ENCODE assay signal across 8 cellular contexts in the genomic region with DNA sequence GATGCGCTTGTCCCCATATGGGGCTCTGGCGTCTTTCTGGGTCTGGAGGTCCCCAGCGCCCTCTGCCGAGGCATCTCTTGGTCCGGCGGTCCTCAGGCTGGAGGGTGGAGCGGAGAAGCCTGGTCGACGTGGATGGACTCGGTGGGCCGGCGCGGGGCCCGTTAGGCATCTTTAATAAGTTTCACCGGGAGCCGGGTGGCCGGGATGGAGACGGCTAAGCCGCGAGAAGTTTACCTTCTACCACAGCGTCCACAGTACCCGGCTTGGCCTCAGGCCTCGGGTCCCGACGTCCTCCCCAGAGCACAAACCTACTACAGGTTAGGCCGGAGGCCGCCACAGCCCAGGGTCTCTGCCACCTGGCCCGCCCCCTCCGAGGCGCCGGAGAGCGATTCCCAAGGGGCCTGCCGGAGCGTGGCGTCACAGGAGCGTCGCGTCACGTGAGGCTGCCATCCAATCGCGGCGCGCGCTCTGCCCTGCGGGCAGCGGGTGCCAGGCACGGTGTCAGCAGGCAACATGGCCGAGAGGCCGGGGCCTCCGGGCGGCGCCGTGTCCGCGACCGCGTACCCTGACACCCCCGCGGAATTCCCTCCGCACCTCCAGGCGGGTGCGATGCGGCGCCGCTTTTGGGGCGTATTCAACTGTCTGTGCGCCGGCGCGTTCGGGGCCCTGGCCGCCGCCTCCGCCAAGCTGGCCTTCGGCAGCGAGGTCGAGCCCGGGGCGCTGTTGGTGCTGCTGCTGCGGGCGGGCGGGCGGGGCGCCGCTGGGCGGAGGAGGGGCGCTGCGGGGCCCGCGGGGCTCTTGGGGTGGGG. TPM values are rescaled to one million over a fixed set of nuclear protein-coding genes. Genes with fewer than 3 reads are reported as not detected.
A peak's percentile ranks its signal among the peaks of the same experiment; 100 is the strongest.
DNase-seq lines count a peak whose midpoint lies in the region; ATAC-seq and TF ChIP-seq lines count a peak whose summit lies in the region.

Gene TMEM42 (plus strand): TSS at position 501 of the 809 bp plus-strand sequence. CDS start 13 bp downstream, at position 514.

- peaks cover 32% of the 10 kb centered on the region for H3K4me1 Mint-ChIP-seq in activated CD4-positive, alpha-beta T cell treated with anti-CD3 and anti-CD28 coated beads, Interleukin-2, amount 10 ng/mL, durations not matched to agents 24 days and 14 days

- TF ChIP-seq CTCF in AG09309 (IDR thresholded peaks at IDR 0.05; ENCODE audit: control insufficient read depth, insufficient read depth, low read depth, low read length, missing control alignments) (peak; percentile 56), coronary artery (IDR thresholded peaks at IDR 0.05) (no peak)

- peak within 1 kb of the TSS; percentile 90 for H3K4me3 Mint-ChIP-seq in activated CD4-positive, alpha-beta T cell treated with anti-CD3 and anti-CD28 coated beads, Interleukin-2, amount 10 ng/mL, durations not matched to agents 24 days and 14 days

- H3K4me3 ChIP-seq in AG09309 (ENCODE audit: control insufficient read depth, low read depth, low read length) = peak within 1 kb of the TSS; percentile 82
- peak within 1 kb of the TSS; percentile 81 for H3K4me3 ChIP-seq in coronary artery

- no peaks in the 10 kb centered on the region for H3K27me3 Mint-ChIP-seq in activated CD4-positive, alpha-beta T cell treated with anti-CD3 and anti-CD28 coated beads, Interleukin-2, amount 10 ng/mL, durations not matched to agents 24 days and 14 days

- DNase-seq in AG09309 (ENCODE audit: low read depth) = peak; percentile 57
- DNase-seq in NCI-H460 (ENCODE audit: extremely low read depth, low read depth) = peak; percentile 79
- peak; percentile 97 for DNase-seq in activated CD4-positive, alpha-beta T cell treated with anti-CD3 and anti-CD28 coated beads, Interleukin-2, amount 10 ng/mL, durations not matched to agents 24 days and 14 days
- DNase-seq in coronary artery (ENCODE audit: low spot score) = peak; percentile 92
- peak; percentile 89 to 92 for DNase-seq in left colon
- peak; percentile 86 for DNase-seq in stimulated activated CD4-positive, alpha-beta T cell treated with anti-CD3 and anti-CD28 coated beads, Interleukin-1b, Interleukin-23, amount 100 ng/mL, for 48 hours

- peak within 1 kb of the TSS; percentile 91 for H3K27ac Mint-ChIP-seq in activated CD4-positive, alpha-beta T cell treated with anti-CD3 and anti-CD28 coated beads, Interleukin-2, amount 10 ng/mL, durations not matched to agents 24 days and 14 days

- H3K27ac ChIP-seq in coronary artery = peak within 1 kb of the TSS; percentile 89 to 92

- ATAC-seq in GM18870 (IDR thresholded peaks at IDR 0.05; ENCODE audit: unreplicated experiment) (peak; percentile 84), HG03135 (IDR thresholded peaks at IDR 0.05; ENCODE audit: unreplicated experiment) (peak; percentile 92), left colon (peak; percentile 99)

- no peaks in the 10 kb centered on the region for H3K9me3 Mint-ChIP-seq in activated CD4-positive, alpha-beta T cell treated with anti-CD3 and anti-CD28 coated beads, Interleukin-2, amount 10 ng/mL, durations not matched to agents 24 days and 14 days

- intact Hi-C loops in activated CD4-positive, alpha-beta T cell treated with anti-CD3 and anti-CD28 coated beads, Interleukin-2, amount 10 ng/mL, durations not matched to agents 24 days and 14 days (cut with micrococcal nuclease) = loop anchor here (1.0 to 5.0 kb wide), 4 partner anchors 100 to 524 kb away; partner anchors contain the start of genes EXOSC7, KIAA1143, KIF15 and TCAIM
- intact Hi-C loops in left colon (cut with DNase I, micrococcal nuclease) = no loop called here

- peaks cover 14% of the 10 kb centered on the region for H3K36me3 Mint-ChIP-seq in activated CD4-positive, alpha-beta T cell treated with anti-CD3 and anti-CD28 coated beads, Interleukin-2, amount 10 ng/mL, durations not matched to agents 24 days and 14 days (ENCODE audit: low read depth)

RNA-seq across cellular contexts. Expression of gene TMEM42, which starts in this region (rescaled TPM):
- total RNA-seq in NCI-H460 (2014; rRNA removed; shearing (Covaris generic)) = 17.0 and 17.2 TPM in 2 replicates
- polyA plus RNA-seq in NCI-H460 (2014; cell fraction: nucleus; rRNA removed) = 26.8 and 28.7 TPM in 2 replicates
- 11.6 and 13.0 TPM in 2 replicates for total RNA-seq in activated CD4-positive, alpha-beta T cell treated with anti-CD3 and anti-CD28 coated beads, Interleukin-2, amount 10 ng/mL, durations not matched to agents 24 days and 14 days
- 1 to 10 TPM; 6.6 to 9.2 TPM for total RNA-seq in left colon

Comparison
In these comparisons a context has a peak if more than half of its experiments do, and no peak if none do; other contexts are left out.
1. Peak in every context shown above with its lines: DNase-seq, ATAC-seq, H3K4me3 ChIP-seq and H3K27ac ChIP-seq.